ENCODE assay signal across 17 cellular contexts in the genomic region with DNA sequence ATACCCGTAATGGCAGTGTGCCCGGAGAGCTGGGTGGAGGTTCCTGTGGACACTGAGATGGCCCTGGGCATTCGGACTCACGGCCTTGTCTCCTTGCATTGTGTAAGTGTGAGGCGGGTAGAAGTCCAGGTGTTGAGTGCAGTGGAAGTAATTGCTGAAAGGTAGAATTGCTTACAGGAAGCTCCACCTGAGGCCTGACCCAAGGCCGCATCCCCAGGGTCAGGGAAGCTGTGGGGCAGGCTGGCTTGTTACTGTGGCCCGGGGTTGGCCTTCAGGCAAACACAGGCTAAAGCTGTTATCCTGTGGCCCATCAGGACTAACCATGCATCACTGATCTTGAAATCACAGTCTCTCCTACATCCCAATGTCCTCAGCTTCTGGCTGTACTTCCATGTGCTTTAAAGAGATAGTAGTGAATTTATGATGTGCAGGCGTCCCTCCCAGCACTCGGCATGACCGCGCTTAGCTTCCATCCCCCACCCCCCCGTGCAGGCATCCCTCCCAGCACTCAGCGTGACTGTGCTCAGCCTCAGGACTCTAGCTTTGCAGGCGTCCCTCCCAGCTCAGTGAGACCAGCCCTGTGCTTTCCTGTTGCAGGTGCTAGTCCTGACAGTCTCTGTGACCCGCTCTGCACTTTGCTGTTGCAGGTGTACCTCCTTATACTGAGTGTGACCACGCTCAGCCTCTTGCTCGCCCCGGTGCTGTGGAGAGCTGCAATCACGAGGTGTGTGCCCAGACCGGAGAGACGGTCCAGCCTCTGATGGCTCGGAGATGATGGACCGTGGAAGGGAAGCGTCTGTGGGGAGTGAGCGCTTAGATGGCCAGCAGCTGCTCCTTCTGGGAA. TPM values are rescaled to one million over a fixed set of nuclear protein-coding genes. Genes with fewer than 3 reads are reported as not detected.
DNase-seq lines count a peak whose midpoint lies in the region; ATAC-seq, FAIRE-seq and TF ChIP-seq lines count a peak whose summit lies in the region.
"Had no signal": no experiment of that assay in that cellular context is flagged by ENCODE, and none has a peak within 500 bp of the region (broad histone marks: within the 10 kb centered on the region; RNA-seq: fewer than 3 reads in every experiment).

No MANE protein-coding gene starts in this region.

- no peak overlapping the region for H3K56ac ChIP-seq in H9 (ENCODE audit: insufficient read length, low read depth, low read length)

- no peak for TF ChIP-seq POLR2A in esophagus muscularis mucosa (IDR thresholded peaks at IDR 0.05; ENCODE audit: low read depth)

- no peaks in the 10 kb centered on the region for H3K9me3 ChIP-seq in H9 (ENCODE audit: control insufficient read depth, low read depth, low read length)
- H3K9me3 ChIP-seq in esophagus muscularis mucosa = no peaks in the 10 kb centered on the region
- H3K9me3 ChIP-seq: BLaER1, mucosa of descending colon, SJSA1 had no signal

- H3K4me3 Mint-ChIP-seq in H9 = no peak overlapping the region
- peak overlapping the region; percentile 31 for H3K4me3 Mint-ChIP-seq in endothelial cell (ENCODE audit: unreplicated experiment)
- no peak overlapping the region for H3K4me3 Mint-ChIP-seq in progenitor cell of endocrine pancreas (ENCODE audit: low read depth)
- H3K4me3 Mint-ChIP-seq: activated CD4-positive, alpha-beta memory T cell treated with anti-CD3 and anti-CD28 coated beads, Interleukin-2, amount 10 ng/mL, durations not matched to agents 7 days and 5 days had no signal

- H3K36me3 Mint-ChIP-seq in H9 (ENCODE audit: insufficient read depth in 1 of 3, low read depth in 3 of 3) (peaks cover 0 to 21% (median 19%) of the 10 kb centered on the region in 3 experiments; a peak in 5 of 7 replicates), endothelial cell (ENCODE audit: low read depth, unreplicated experiment) (peaks cover 42% of the 10 kb centered on the region), progenitor cell of endocrine pancreas (ENCODE audit: insufficient read depth) (peaks cover 8% of the 10 kb centered on the region)

- H3T11ph ChIP-seq in H9 (ENCODE audit: low read length) = no peak overlapping the region

- H3K4me1 Mint-ChIP-seq in H9 (peaks cover 10 to 30% of the 10 kb centered on the region in 2 experiments), endothelial cell (ENCODE audit: unreplicated experiment) (peaks cover 70% of the 10 kb centered on the region), progenitor cell of endocrine pancreas (ENCODE audit: low read depth) (peaks cover 34% of the 10 kb centered on the region)
- H3K4me1 Mint-ChIP-seq: activated CD4-positive, alpha-beta memory T cell treated with anti-CD3 and anti-CD28 coated beads, Interleukin-2, amount 10 ng/mL, durations not matched to agents 7 days and 5 days had no signal

- no peak overlapping the region for H3K18ac ChIP-seq in H9 (ENCODE audit: insufficient read length, low read depth, low read length)

- H4K8ac ChIP-seq in H9 (replicated peaks; ENCODE audit: insufficient read length, low read depth, low read length) = no peak overlapping the region

- no peaks in the 10 kb centered on the region for H3K79me1 ChIP-seq in H9 (ENCODE audit: insufficient read depth, low read depth, low read length, poor library complexity, severe bottlenecking)

- no peak overlapping the region for H2BK20ac ChIP-seq in H9 (ENCODE audit: low read depth, low read length, poor library complexity, severe bottlenecking)

- no peak overlapping the region for H2BK5ac ChIP-seq in H9 (ENCODE audit: insufficient read length, low read length)

- ATAC-seq in GM19397 (IDR thresholded peaks at IDR 0.05; ENCODE audit: unreplicated experiment) = no peak
- ATAC-seq: foreskin keratinocyte, mucosa of descending colon had no signal

- H2BK12ac ChIP-seq in H9 (ENCODE audit: insufficient read length, low read depth, low read length) = no peak overlapping the region

- no peak overlapping the region; the same call in 1 of the 2 replicates for H3K14ac ChIP-seq in H9 (ENCODE audit: insufficient read depth, low read length)

- H4K91ac ChIP-seq in H9 (ENCODE audit: insufficient read length, low read depth, low read length) = no peak overlapping the region

- no peak overlapping the region for H2BK15ac ChIP-seq in H9 (ENCODE audit: low read depth, low read length)

- peaks cover 3% of the 10 kb centered on the region for H4K20me1 ChIP-seq in H9 (ENCODE audit: control insufficient read depth, insufficient read depth, insufficient read length)

- WGBS in H9 (ENCODE audit: extremely low coverage, insufficient read length, low lambda C conversion rate) = no CpG with 5 or more reads among the region's 25 CpGs
- 66% methylated on average over 24 of the region's 25 CpGs for WGBS in esophagus muscularis mucosa

- no peak overlapping the region for H2AFZ ChIP-seq in H9 (ENCODE audit: low read length)
- H2AFZ ChIP-seq: parathyroid adenoma had no signal

- no peak overlapping the region for H2BK120ac ChIP-seq in H9 (ENCODE audit: low read depth, low read length, poor library complexity, severe bottlenecking)

- no peaks in the 10 kb centered on the region for H3K23me2 ChIP-seq in H9 (ENCODE audit: insufficient read length, low read depth, low read length, poor library complexity, severe bottlenecking)

- H3K27me3 ChIP-seq in H9 (ENCODE audit: insufficient read depth, low read length) (no peaks in the 10 kb centered on the region), esophagus muscularis mucosa (no peaks in the 10 kb centered on the region)
- H3K27me3 ChIP-seq: BLaER1, foreskin keratinocyte, SJSA1 had no signal

- no peak overlapping the region for H4K5ac ChIP-seq in H9 (ENCODE audit: insufficient read length, low read depth, low read length)

- FAIRE-seq in RCC 7860 (lab: Jason Lieb, UNC) = no peak

- DNase-seq in H9 (no peak), NCI-H69 (lab: John Stamatoyannopoulos, UW) (peak; percentile 36), endothelial cell (ENCODE audit: low spot score) (no peak), progenitor cell of endocrine pancreas (ENCODE audit: low spot score, unreplicated experiment) (no peak), esophagus muscularis mucosa (ENCODE audit: extremely low spot score) (no peak), RCC 7860 (ENCODE audit: low spot score) (no peak)
- DNase-seq: activated CD4-positive, alpha-beta memory T cell treated with anti-CD3 and anti-CD28 coated beads, Interleukin-2, amount 10 ng/mL, durations not matched to agents 7 days and 5 days; DMS153; effector memory CD4-positive, alpha-beta T cell; foreskin keratinocyte; mucosa of descending colon; NCI-H2081 had no signal

- H3K27ac ChIP-seq in H9 (ENCODE audit: insufficient read length, low read depth, low read length) = no peak overlapping the region
- no peak overlapping the region for H3K27ac ChIP-seq in esophagus muscularis mucosa (replicated peaks in 1 of 4)
- H3K27ac ChIP-seq: BLaER1, foreskin keratinocyte, HL-60, parathyroid adenoma, SJSA1 had no signal

- H3K4me1 ChIP-seq in H9 (ENCODE audit: insufficient read depth, low read length) (no peaks in the 10 kb centered on the region; the same call in 1 of the 2 replicates), esophagus muscularis mucosa (peaks cover 41 to 49% (median 46%) of the 10 kb centered on the region in 4 donors)
- H3K4me1 ChIP-seq: foreskin keratinocyte, parathyroid adenoma had no signal

- H3K23ac ChIP-seq in H9 (ENCODE audit: insufficient read length, low read depth, low read length) = no peak overlapping the region

- TF ChIP-seq CTCF in H9 (conservative IDR thresholded peaks at IDR 0.05) (no peak), endothelial cell (IDR thresholded peaks at IDR 0.05; ENCODE audit: unreplicated experiment) (no peak), progenitor cell of endocrine pancreas (IDR thresholded peaks at IDR 0.05; ENCODE audit: unreplicated experiment) (no peak), esophagus muscularis mucosa (IDR thresholded peaks at IDR 0.05) (no peak)

- TF ChIP-seq EP300 in esophagus muscularis mucosa (IDR thresholded peaks at IDR 0.05) = no peak

- no peaks in the 10 kb centered on the region; the same call in 1 of the 2 replicates for H3K27me3 Mint-ChIP-seq in H9 (ENCODE audit: low read depth)
- H3K27me3 Mint-ChIP-seq in endothelial cell (ENCODE audit: unreplicated experiment) = peaks cover 11% of the 10 kb centered on the region
- no peaks in the 10 kb centered on the region for H3K27me3 Mint-ChIP-seq in progenitor cell of endocrine pancreas
- H3K27me3 Mint-ChIP-seq: activated CD4-positive, alpha-beta memory T cell treated with anti-CD3 and anti-CD28 coated beads, Interleukin-2, amount 10 ng/mL, durations not matched to agents 7 days and 5 days had no signal

- no peak overlapping the region for H3K4me2 ChIP-seq in H9 (ENCODE audit: insufficient read depth, insufficient read length, low read length)
- H3K4me2 ChIP-seq: BLaER1 had no signal

- H3K27ac Mint-ChIP-seq in H9 = peak overlapping the region; percentile 12 to 68 (median 27); a peak in 4 of 7 replicates
- H3K27ac Mint-ChIP-seq in endothelial cell (ENCODE audit: unreplicated experiment) = peak overlapping the region; percentile 3
- peak overlapping the region; percentile 37 for H3K27ac Mint-ChIP-seq in progenitor cell of endocrine pancreas
- H3K27ac Mint-ChIP-seq: activated CD4-positive, alpha-beta memory T cell treated with anti-CD3 and anti-CD28 coated beads, Interleukin-2, amount 10 ng/mL, durations not matched to agents 7 days and 5 days had no signal

- H3K4me3 ChIP-seq in esophagus muscularis mucosa = no peak overlapping the region
- H3K4me3 ChIP-seq: BLaER1, mucosa of descending colon, SJSA1 had no signal

- peaks cover 10 to 62% (median 49%) of the 10 kb centered on the region in 4 donors for H3K36me3 ChIP-seq in esophagus muscularis mucosa

- intact Hi-C loops in esophagus muscularis mucosa (cut with DNase I) = no loop called here

- H3K79me2 ChIP-seq in H9 (ENCODE audit: insufficient read depth, low read length) = no peaks in the 10 kb centered on the region; the same call in 1 of the 2 replicates

- no peak overlapping the region for H3K9ac ChIP-seq in H9 (ENCODE audit: extremely low read depth, insufficient read length, low read length)
- H3K9ac ChIP-seq: BLaER1, parathyroid adenoma had no signal

- H3K4ac ChIP-seq in H9 (ENCODE audit: low read depth, low read length) = no peak overlapping the region

- H3K9me3 Mint-ChIP-seq in H9 (no peaks in the 10 kb centered on the region), endothelial cell (ENCODE audit: unreplicated experiment) (no peaks in the 10 kb centered on the region), progenitor cell of endocrine pancreas (ENCODE audit: low read depth) (no peaks in the 10 kb centered on the region)
- H3K9me3 Mint-ChIP-seq: activated CD4-positive, alpha-beta memory T cell treated with anti-CD3 and anti-CD28 coated beads, Interleukin-2, amount 10 ng/mL, durations not matched to agents 7 days and 5 days had no signal

- no peak overlapping the region for H2AK5ac ChIP-seq in H9 (ENCODE audit: insufficient read length, low read length)

RNA-seq across cellular contexts. Expression of a gene that starts 35.6 kb away (rescaled TPM):
- total RNA-seq in H9 (2021) (109 and 111 TPM in 2 replicates), endothelial cell (ENCODE audit: unreplicated experiment) (65.8 TPM), progenitor cell of endocrine pancreas (58.2 and 63.9 TPM in 2 replicates), esophagus muscularis mucosa (10 to 100 TPM; 30.7 to 42.2 (median 32.1) TPM)

RNA-seq across cellular contexts. Expression of a gene that starts 58.5 kb away (rescaled TPM):
- total RNA-seq in H9 (2021) = 36.8 and 44.0 TPM in 2 replicates
- 23.9 TPM for total RNA-seq in endothelial cell (ENCODE audit: unreplicated experiment)
- 44.9 and 51.2 TPM in 2 replicates for total RNA-seq in progenitor cell of endocrine pancreas
- total RNA-seq in esophagus muscularis mucosa = 10 to 100 TPM; 13.6 to 32.5 (median 24.5) TPM
